22 cellular contexts compared by ENCODE assay signal in genomic region chr5:170573660-170574059, GRCh38.
"Had no signal": no experiment of that assay in that cellular context is flagged by ENCODE, and none has a peak within 500 bp of the region (broad histone marks: within the 10 kb centered on the region; RNA-seq: fewer than 3 reads in every experiment).

No MANE protein-coding gene starts in this region.

- H3K4me1 Mint-ChIP-seq: immature natural killer cell, natural killer cell had no signal

- H3K27ac Mint-ChIP-seq: immature natural killer cell; natural killer cell; stimulated activated naive B cell treated with anti-CD40 and anti-IgM and Interleukin-4, amounts not matched to agents 10 μg/mL and 1 μg/mL and 100 μg/mL, for 72 hours; stimulated activated naive CD8-positive, alpha-beta T cell treated with anti-CD3 and anti-CD28 coated beads, Interleukin-15, Interleukin-2, amounts not matched to agents 100 ng/mL and 50 ng/mL, for 24 hours had no signal

- H3K4me1 ChIP-seq: lower lobe of right lung, right lobe of liver, suprapubic skin, transverse colon, vagina had no signal

- H3K27me3 ChIP-seq: right lobe of liver, vagina had no signal

- DNase-seq: dermis blood vessel endothelial cell; effector memory CD4-positive, alpha-beta T cell; esophagus squamous epithelium; hypothalamus; immature natural killer cell; left colon; left ventricle myocardium superior; lower lobe of right lung; natural killer cell; pancreas; retina; right lobe of liver; small intestine; stimulated activated CD4-positive, alpha-beta T cell treated with anti-CD3 and anti-CD28 coated beads, Interleukin-15, amount 100 ng/mL, for 24 hours; stimulated activated CD4-positive, alpha-beta T cell treated with anti-CD3 and anti-CD28 coated beads, Interleukin-2, amount 100 ng/mL, for 48 hours; stimulated activated naive B cell treated with anti-CD40 and anti-IgM and Interleukin-4, amounts not matched to agents 10 μg/mL and 1 μg/mL and 100 μg/mL, for 72 hours; transverse colon had no signal

- H3K36me3 ChIP-seq: esophagus squamous epithelium, lower lobe of right lung, neutrophil, pancreas, right lobe of liver, suprapubic skin, transverse colon, vagina had no signal

- H3K4me3 Mint-ChIP-seq: immature natural killer cell; natural killer cell; stimulated activated naive B cell treated with anti-CD40 and anti-IgM and Interleukin-4, amounts not matched to agents 10 μg/mL and 1 μg/mL and 100 μg/mL, for 72 hours; stimulated activated naive CD8-positive, alpha-beta T cell treated with anti-CD3 and anti-CD28 coated beads, Interleukin-15, Interleukin-2, amounts not matched to agents 100 ng/mL and 50 ng/mL, for 24 hours had no signal

- H3K36me3 Mint-ChIP-seq: immature natural killer cell, natural killer cell had no signal

- ATAC-seq: left colon; left ventricle myocardium superior; lower lobe of right lung; natural killer cell; pancreas; right lobe of liver; stimulated activated naive B cell treated with anti-CD40 and anti-IgM and Interleukin-4, amounts not matched to agents 10 μg/mL and 1 μg/mL and 100 μg/mL, for 72 hours had no signal

- H3K9me3 ChIP-seq: lower lobe of right lung, neutrophil, pancreas, right lobe of liver, suprapubic skin, transverse colon, vagina had no signal

- H3K27ac ChIP-seq: coronary artery, esophagus squamous epithelium, lower lobe of right lung, neutrophil, pancreas, right lobe of liver, suprapubic skin, transverse colon, vagina had no signal

- H3K4me3 ChIP-seq: coronary artery, esophagus squamous epithelium, lower lobe of right lung, pancreas, right lobe of liver, suprapubic skin, transverse colon, vagina had no signal
